Comparison of ENCODE assay signal across 2 cellular contexts in genomic region chr11:27477243-27477642, GRCh38.
TF ChIP-seq lines count a peak whose summit lies in the region.

No MANE protein-coding gene starts in this region.

TF ChIP-seq in HepG2, 621 proteins besides CTCF, POLR2A, EP300 and RAD21:
- TF ChIP-seq, protein P1, sequence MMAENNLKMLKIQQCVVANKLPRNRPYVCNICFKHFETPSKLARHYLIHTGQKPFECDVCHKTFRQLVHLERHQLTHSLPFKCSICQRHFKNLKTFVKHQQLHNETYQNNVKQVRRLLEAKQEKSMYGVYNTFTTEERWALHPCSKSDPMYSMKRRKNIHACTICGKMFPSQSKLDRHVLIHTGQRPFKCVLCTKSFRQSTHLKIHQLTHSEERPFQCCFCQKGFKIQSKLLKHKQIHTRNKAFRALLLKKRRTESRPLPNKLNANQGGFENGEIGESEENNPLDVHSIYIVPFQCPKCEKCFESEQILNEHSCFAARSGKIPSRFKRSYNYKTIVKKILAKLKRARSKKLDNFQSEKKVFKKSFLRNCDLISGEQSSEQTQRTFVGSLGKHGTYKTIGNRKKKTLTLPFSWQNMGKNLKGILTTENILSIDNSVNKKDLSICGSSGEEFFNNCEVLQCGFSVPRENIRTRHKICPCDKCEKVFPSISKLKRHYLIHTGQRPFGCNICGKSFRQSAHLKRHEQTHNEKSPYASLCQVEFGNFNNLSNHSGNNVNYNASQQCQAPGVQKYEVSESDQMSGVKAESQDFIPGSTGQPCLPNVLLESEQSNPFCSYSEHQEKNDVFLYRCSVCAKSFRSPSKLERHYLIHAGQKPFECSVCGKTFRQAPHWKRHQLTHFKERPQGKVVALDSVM (CRISPR knock-in tag; IDR thresholded peaks at IDR 0.05): peak; percentile 76
- TF ChIP-seq ZNF3 (CRISPR knock-in tag; IDR thresholded peaks at IDR 0.05): no peak
- TF ChIP-seq ZNF121 (CRISPR knock-in tag; IDR thresholded peaks at IDR 0.05): peak; percentile 89

TF ChIP-seq in K562, 482 proteins besides CTCF, POLR2A, EP300 and RAD21:
- TF ChIP-seq ZNF121 (CRISPR knock-in tag; conservative IDR thresholded peaks at IDR 0.05) (peak; percentile 82), ZNF143 (CRISPR knock-in tag; IDR thresholded peaks at IDR 0.05) (no peak)
